In genomic region chr9:15222313-15222712, GRCh38 we compare ENCODE assay signal across 29 cellular contexts.
A peak's percentile ranks its signal among the peaks of the same experiment; 100 is the strongest.
DNase-seq lines count a peak whose midpoint lies in the region; ATAC-seq and TF ChIP-seq lines count a peak whose summit lies in the region.
"Had no signal": no experiment of that assay in that cellular context is flagged by ENCODE, and none has a peak within 500 bp of the region (broad histone marks: within the 10 kb centered on the region; RNA-seq: fewer than 3 reads in every experiment).

No MANE protein-coding gene starts in this region.

- H3K4me3 ChIP-seq in adipocyte (ENCODE audit: low read length) (peak overlapping the region; percentile 49), gastroesophageal sphincter (no peak overlapping the region), trophoblast cell (ENCODE audit: low read depth, low read length) (no peak overlapping the region)
- H3K4me3 ChIP-seq: coronary artery, gastrocnemius medialis, K562, pancreas, right atrium auricular region, smooth muscle cell had no signal

- H4K12ac ChIP-seq in trophoblast cell (ENCODE audit: low read depth, low read length): no peak overlapping the region

- no peak for DNase-seq in activated T-cell treated with anti-CD3 and anti-CD28 coated beads, Interleukin-2, amount 50 U/mL, for 72 hours
- no peak for DNase-seq in activated T-cell treated with anti-CD3 and anti-CD28 coated beads, Interleukin-2, amount 50 U/mL, for 24 hours
- no peak for DNase-seq in adipocyte (ENCODE audit: low read depth)
- no peak for DNase-seq in stimulated activated naive CD8-positive, alpha-beta T cell treated with anti-CD3 and anti-CD28 coated beads, Interleukin-15, Interleukin-2, amounts not matched to agents 100 U/mL and 50 U/mL, for 24 hours
- no peak for DNase-seq in trophoblast cell
- DNase-seq in hippocampal formation (lab: John Stamatoyannopoulos, UW): no peak
- DNase-seq: activated B cell treated with CpG ODN at 0.5 μM for 24 hours; activated CD4-positive, alpha-beta T cell treated with anti-CD3 and anti-CD28 coated beads, Interleukin-2, amount 50 U/mL, for 48 hours; activated naive CD8-positive, alpha-beta T cell treated with anti-CD3 and anti-CD28 coated beads for 36 hours; caudate nucleus; CD4-positive, alpha-beta memory T cell; effector memory CD4-positive, alpha-beta T cell; gastrocnemius medialis; NCI-H1092 treated with DMSO at 0.1 percent for 48 hours; NCI-H187; NCI-H2171; nephron progenitor cell; pancreas; RPMI8226; stimulated activated naive CD4-positive, alpha-beta T cell treated with Interleukin-2 at 50 U/mL for 16 hours; T-cell had no signal

- H2BK5ac ChIP-seq in trophoblast cell (ENCODE audit: low read depth, low read length, poor library complexity): no peak overlapping the region

- peaks cover 35% of the 10 kb centered on the region for H3K4me1 ChIP-seq in adipocyte (ENCODE audit: control insufficient read depth, insufficient read depth, low read length)
- peaks cover 0 to 12% (median 0%) of the 10 kb centered on the region in 3 donors for H3K4me1 ChIP-seq in gastroesophageal sphincter
- no peaks in the 10 kb centered on the region for H3K4me1 ChIP-seq in trophoblast cell (ENCODE audit: control insufficient read depth in 1 of 2, insufficient read depth in 2 of 2, low read length in 2 of 2)
- H3K4me1 ChIP-seq: gastrocnemius medialis, pancreas, right atrium auricular region had no signal

- H2BK120ac ChIP-seq in trophoblast cell (ENCODE audit: insufficient read depth, low read length, poor library complexity): no peak overlapping the region

- no peaks in the 10 kb centered on the region for H3K27me3 ChIP-seq in adipocyte (replicated peaks; ENCODE audit: control insufficient read depth, insufficient read depth, low read length)
- H3K27me3 ChIP-seq in gastroesophageal sphincter: no peaks in the 10 kb centered on the region
- no peaks in the 10 kb centered on the region for H3K27me3 ChIP-seq in trophoblast cell (ENCODE audit: insufficient read depth, low read length)
- H3K27me3 ChIP-seq: gastrocnemius medialis, pancreas, right atrium auricular region had no signal

- H3K9me3 ChIP-seq in adipocyte (ENCODE audit: control insufficient read depth, low read length): no peaks in the 10 kb centered on the region
- H3K9me3 ChIP-seq in gastroesophageal sphincter: no peaks in the 10 kb centered on the region
- no peaks in the 10 kb centered on the region for H3K9me3 ChIP-seq in trophoblast cell (ENCODE audit: insufficient read depth, low read depth, low read length)
- H3K9me3 ChIP-seq: gastrocnemius medialis, pancreas, right atrium auricular region had no signal

- H2AK5ac ChIP-seq in trophoblast cell (ENCODE audit: low read length): no peak overlapping the region

- H3K27ac ChIP-seq in gastroesophageal sphincter: no peak overlapping the region
- no peak overlapping the region for H3K27ac ChIP-seq in trophoblast cell (ENCODE audit: low read depth, low read length)
- H3K27ac ChIP-seq: coronary artery, gastrocnemius medialis, pancreas, right atrium auricular region had no signal

- H3K36me3 ChIP-seq in adipocyte (ENCODE audit: control insufficient read depth, insufficient read depth, low read length, severe bottlenecking) (no peaks in the 10 kb centered on the region), gastroesophageal sphincter (peaks cover 0 to 16% of the 10 kb centered on the region in 2 donors), trophoblast cell (ENCODE audit: control insufficient read depth in 1 of 2, insufficient read depth in 2 of 2, low read length in 2 of 2) (no peaks in the 10 kb centered on the region)
- H3K36me3 ChIP-seq: gastrocnemius medialis, pancreas, right atrium auricular region had no signal

- peak; percentile 45 to 73 for ATAC-seq in activated T-cell treated with anti-CD3 and anti-CD28 coated beads, Interleukin-2, amount 50 U/mL, for 72 hours (replicated peaks in 1 of 2)
- ATAC-seq in gastroesophageal sphincter: peak; percentile 23
- peak; percentile 45 for ATAC-seq in stimulated activated naive CD8-positive, alpha-beta T cell treated with anti-CD3 and anti-CD28 coated beads, Interleukin-15, Interleukin-2, amounts not matched to agents 100 U/mL and 50 U/mL, for 24 hours
- no peak for ATAC-seq in HG03521 (IDR thresholded peaks at IDR 0.05; ENCODE audit: unreplicated experiment)
- ATAC-seq: gastrocnemius medialis, K562, pancreas, T-cell had no signal

- TF ChIP-seq EP300 in gastroesophageal sphincter (IDR thresholded peaks at IDR 0.05): no peak

- H4K8ac ChIP-seq in trophoblast cell (ENCODE audit: low read depth, low read length): no peak overlapping the region

- H3K9ac ChIP-seq in adipocyte (ENCODE audit: low read length) (peak overlapping the region; percentile 15), trophoblast cell (ENCODE audit: low read length) (no peak overlapping the region)

- H3K4me1 Mint-ChIP-seq in activated T-cell treated with anti-CD3 and anti-CD28 coated beads, Interleukin-2, amount 50 U/mL, for 72 hours (ENCODE audit: low read depth): peaks cover 38% of the 10 kb centered on the region
- H3K4me1 Mint-ChIP-seq in activated T-cell treated with anti-CD3 and anti-CD28 coated beads, Interleukin-2, amount 50 U/mL, for 24 hours (ENCODE audit: low read depth): peaks cover 46% of the 10 kb centered on the region

- no peak overlapping the region for H3K18ac ChIP-seq in trophoblast cell (ENCODE audit: low read length)

- no peak overlapping the region for H4K91ac ChIP-seq in trophoblast cell (ENCODE audit: low read depth, low read length)

- H3K14ac ChIP-seq in trophoblast cell (ENCODE audit: low read length): no peak overlapping the region

- no peak overlapping the region for H2AFZ ChIP-seq in trophoblast cell (ENCODE audit: insufficient read depth, low read length, poor library complexity)

- peaks cover 2 to 8% of the 10 kb centered on the region in 2 donors for H3K36me3 Mint-ChIP-seq in activated T-cell treated with anti-CD3 and anti-CD28 coated beads, Interleukin-2, amount 50 U/mL, for 72 hours (ENCODE audit: insufficient read depth in 2 of 2)
- H3K36me3 Mint-ChIP-seq in activated T-cell treated with anti-CD3 and anti-CD28 coated beads, Interleukin-2, amount 50 U/mL, for 24 hours (ENCODE audit: low read depth): peaks cover 41% of the 10 kb centered on the region

- no peaks in the 10 kb centered on the region for H3K27me3 Mint-ChIP-seq in activated T-cell treated with anti-CD3 and anti-CD28 coated beads, Interleukin-2, amount 50 U/mL, for 72 hours (ENCODE audit: low read depth)
- H3K27me3 Mint-ChIP-seq in activated T-cell treated with anti-CD3 and anti-CD28 coated beads, Interleukin-2, amount 50 U/mL, for 24 hours: no peaks in the 10 kb centered on the region
- H3K27me3 Mint-ChIP-seq: activated B cell treated with CpG ODN at 0.5 μM for 24 hours; activated naive CD8-positive, alpha-beta T cell treated with anti-CD3 and anti-CD28 coated beads for 36 hours; CD4-positive, alpha-beta memory T cell; memory B cell; T-cell had no signal

- no peak overlapping the region for H3K4me2 ChIP-seq in trophoblast cell (ENCODE audit: low read length)
- H3K4me2 ChIP-seq: smooth muscle cell had no signal

- no peaks in the 10 kb centered on the region for H3K79me2 ChIP-seq in trophoblast cell (ENCODE audit: control insufficient read depth, insufficient read depth, low read length, poor library complexity)

- no peak overlapping the region for H3K27ac Mint-ChIP-seq in activated T-cell treated with anti-CD3 and anti-CD28 coated beads, Interleukin-2, amount 50 U/mL, for 72 hours
- H3K27ac Mint-ChIP-seq in activated T-cell treated with anti-CD3 and anti-CD28 coated beads, Interleukin-2, amount 50 U/mL, for 24 hours: no peak overlapping the region
- H3K27ac Mint-ChIP-seq: activated B cell treated with CpG ODN at 0.5 μM for 24 hours; activated naive CD8-positive, alpha-beta T cell treated with anti-CD3 and anti-CD28 coated beads for 36 hours; activated T-helper 2 cell treated with anti-CD3 and anti-CD28 coated beads, Interferon-gamma antibody, Interleukin-2, Interleukin-4, amounts not matched to agents 10 μg/mL and 5 μg/mL and 100 μg/mL, durations not matched to agents 14 hours and 24 hours and 36 hours; memory B cell; nephron progenitor cell had no signal

- H3K9me3 Mint-ChIP-seq in activated T-cell treated with anti-CD3 and anti-CD28 coated beads, Interleukin-2, amount 50 U/mL, for 72 hours: no peaks in the 10 kb centered on the region
- no peaks in the 10 kb centered on the region for H3K9me3 Mint-ChIP-seq in activated T-cell treated with anti-CD3 and anti-CD28 coated beads, Interleukin-2, amount 50 U/mL, for 24 hours
- H3K9me3 Mint-ChIP-seq: activated B cell treated with CpG ODN at 0.5 μM for 24 hours; CD4-positive, alpha-beta memory T cell; nephron progenitor cell; T-cell had no signal

- no peak for TF ChIP-seq CTCF in gastroesophageal sphincter (IDR thresholded peaks at IDR 0.05)

- no peak for TF ChIP-seq POLR2A in gastroesophageal sphincter (IDR thresholded peaks at IDR 0.05)

- no peaks in the 10 kb centered on the region for H3K79me1 ChIP-seq in trophoblast cell (ENCODE audit: low read length)

- 88 to 93% methylated on average over 3 of the region's 3 CpGs for WGBS in gastroesophageal sphincter (ENCODE audit: low coverage in 1 of 2), 2 donors
- no CpG with 5 or more reads among the region's 3 CpGs for WGBS in trophoblast cell (ENCODE audit: extremely low coverage, insufficient coverage, insufficient read length)

- no peak overlapping the region for H3K23ac ChIP-seq in trophoblast cell (ENCODE audit: low read length)

- no peak overlapping the region for H3K4ac ChIP-seq in trophoblast cell (ENCODE audit: low read depth, low read length)

- H3K4me3 Mint-ChIP-seq in activated T-cell treated with anti-CD3 and anti-CD28 coated beads, Interleukin-2, amount 50 U/mL, for 72 hours: peak overlapping the region in 1 of 2 donors; percentile 17
- H3K4me3 Mint-ChIP-seq in activated T-cell treated with anti-CD3 and anti-CD28 coated beads, Interleukin-2, amount 50 U/mL, for 24 hours: no peak overlapping the region
- H3K4me3 Mint-ChIP-seq: activated B cell treated with CpG ODN at 0.5 μM for 24 hours; activated naive CD8-positive, alpha-beta T cell treated with anti-CD3 and anti-CD28 coated beads for 36 hours; CD4-positive, alpha-beta memory T cell; memory B cell; nephron progenitor cell; T-cell had no signal

- H2BK12ac ChIP-seq in trophoblast cell (ENCODE audit: low read length): no peak overlapping the region
